Comparison of ENCODE assay signal across 1 cellular context in the genomic region with DNA sequence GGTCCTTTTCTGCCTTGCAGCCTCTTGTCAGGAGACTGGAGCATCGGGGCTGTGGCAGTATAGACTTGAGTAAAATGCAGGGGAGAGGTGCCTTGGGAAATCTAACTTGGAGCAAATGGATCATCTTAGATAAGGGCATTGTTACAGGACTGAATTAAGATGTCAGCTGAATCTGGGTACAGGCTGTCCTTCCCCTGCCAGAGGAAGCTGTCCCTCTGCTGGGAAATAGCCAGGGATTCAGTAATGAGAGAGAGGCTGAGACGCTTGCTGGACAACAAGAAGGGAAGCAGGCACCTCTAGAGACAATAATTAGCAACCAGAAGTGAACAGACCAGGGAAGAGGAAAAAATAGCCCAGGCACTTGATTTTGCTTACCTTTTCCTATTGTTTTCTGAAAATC.
A peak's percentile ranks its signal among the peaks of the same experiment; 100 is the strongest.
TF ChIP-seq lines count a peak whose summit lies in the region.

No MANE protein-coding gene starts in this region.

TF ChIP-seq in SK-N-SH, 30 proteins besides CTCF, POLR2A, EP300 and RAD21 (continued from another document):
- TF ChIP-seq, protein P1, sequence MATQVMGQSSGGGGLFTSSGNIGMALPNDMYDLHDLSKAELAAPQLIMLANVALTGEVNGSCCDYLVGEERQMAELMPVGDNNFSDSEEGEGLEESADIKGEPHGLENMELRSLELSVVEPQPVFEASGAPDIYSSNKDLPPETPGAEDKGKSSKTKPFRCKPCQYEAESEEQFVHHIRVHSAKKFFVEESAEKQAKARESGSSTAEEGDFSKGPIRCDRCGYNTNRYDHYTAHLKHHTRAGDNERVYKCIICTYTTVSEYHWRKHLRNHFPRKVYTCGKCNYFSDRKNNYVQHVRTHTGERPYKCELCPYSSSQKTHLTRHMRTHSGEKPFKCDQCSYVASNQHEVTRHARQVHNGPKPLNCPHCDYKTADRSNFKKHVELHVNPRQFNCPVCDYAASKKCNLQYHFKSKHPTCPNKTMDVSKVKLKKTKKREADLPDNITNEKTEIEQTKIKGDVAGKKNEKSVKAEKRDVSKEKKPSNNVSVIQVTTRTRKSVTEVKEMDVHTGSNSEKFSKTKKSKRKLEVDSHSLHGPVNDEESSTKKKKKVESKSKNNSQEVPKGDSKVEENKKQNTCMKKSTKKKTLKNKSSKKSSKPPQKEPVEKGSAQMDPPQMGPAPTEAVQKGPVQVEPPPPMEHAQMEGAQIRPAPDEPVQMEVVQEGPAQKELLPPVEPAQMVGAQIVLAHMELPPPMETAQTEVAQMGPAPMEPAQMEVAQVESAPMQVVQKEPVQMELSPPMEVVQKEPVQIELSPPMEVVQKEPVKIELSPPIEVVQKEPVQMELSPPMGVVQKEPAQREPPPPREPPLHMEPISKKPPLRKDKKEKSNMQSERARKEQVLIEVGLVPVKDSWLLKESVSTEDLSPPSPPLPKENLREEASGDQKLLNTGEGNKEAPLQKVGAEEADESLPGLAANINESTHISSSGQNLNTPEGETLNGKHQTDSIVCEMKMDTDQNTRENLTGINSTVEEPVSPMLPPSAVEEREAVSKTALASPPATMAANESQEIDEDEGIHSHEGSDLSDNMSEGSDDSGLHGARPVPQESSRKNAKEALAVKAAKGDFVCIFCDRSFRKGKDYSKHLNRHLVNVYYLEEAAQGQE (IDR thresholded peaks at IDR 0.05; ENCODE audit: low read depth, low read length) = no peak
- TF ChIP-seq ELF1 (IDR thresholded peaks at IDR 0.05) = no peak
- no peak for TF ChIP-seq NRF1 (IDR thresholded peaks at IDR 0.05; ENCODE audit: low read depth, low read length)
- no peak for TF ChIP-seq SIN3A (IDR thresholded peaks at IDR 0.05; ENCODE audit: borderline replicate concordance, low read depth, low read length)
- no peak for TF ChIP-seq POLR2AphosphoS5 (IDR thresholded peaks at IDR 0.05; ENCODE audit: low read depth, low read length)
- TF ChIP-seq MXI1 (IDR thresholded peaks at IDR 0.05; ENCODE audit: low read depth, low read length) = no peak
- no peak for TF ChIP-seq YY1 (IDR thresholded peaks at IDR 0.05; ENCODE audit: low read depth)
- TF ChIP-seq TAF1 (IDR thresholded peaks at IDR 0.05; ENCODE audit: borderline replicate concordance, low read depth, low read length) = no peak
- no peak for TF ChIP-seq JUND (IDR thresholded peaks at IDR 0.05)
- TF ChIP-seq RCOR1 (IDR thresholded peaks at IDR 0.05; ENCODE audit: low read length) = no peak
- 0 out of 2 replicates have a peak, but pooled peaks have one; percentile 42 for TF ChIP-seq FOXJ3 (CRISPR knock-in tag; IDR thresholded peaks at IDR 0.05)
- TF ChIP-seq, protein P2, sequence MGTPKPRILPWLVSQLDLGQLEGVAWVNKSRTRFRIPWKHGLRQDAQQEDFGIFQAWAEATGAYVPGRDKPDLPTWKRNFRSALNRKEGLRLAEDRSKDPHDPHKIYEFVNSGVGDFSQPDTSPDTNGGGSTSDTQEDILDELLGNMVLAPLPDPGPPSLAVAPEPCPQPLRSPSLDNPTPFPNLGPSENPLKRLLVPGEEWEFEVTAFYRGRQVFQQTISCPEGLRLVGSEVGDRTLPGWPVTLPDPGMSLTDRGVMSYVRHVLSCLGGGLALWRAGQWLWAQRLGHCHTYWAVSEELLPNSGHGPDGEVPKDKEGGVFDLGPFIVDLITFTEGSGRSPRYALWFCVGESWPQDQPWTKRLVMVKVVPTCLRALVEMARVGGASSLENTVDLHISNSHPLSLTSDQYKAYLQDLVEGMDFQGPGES (IDR thresholded peaks at IDR 0.05; ENCODE audit: low read depth, low read length) = no peak
- TF ChIP-seq GATA2 (CRISPR knock-in tag; IDR thresholded peaks at IDR 0.05) = peak; percentile 32; the same call in 1 of the 2 replicates
- TF ChIP-seq NFIC (IDR thresholded peaks at IDR 0.05; ENCODE audit: borderline replicate concordance) = no peak
- TF ChIP-seq, protein P3, sequence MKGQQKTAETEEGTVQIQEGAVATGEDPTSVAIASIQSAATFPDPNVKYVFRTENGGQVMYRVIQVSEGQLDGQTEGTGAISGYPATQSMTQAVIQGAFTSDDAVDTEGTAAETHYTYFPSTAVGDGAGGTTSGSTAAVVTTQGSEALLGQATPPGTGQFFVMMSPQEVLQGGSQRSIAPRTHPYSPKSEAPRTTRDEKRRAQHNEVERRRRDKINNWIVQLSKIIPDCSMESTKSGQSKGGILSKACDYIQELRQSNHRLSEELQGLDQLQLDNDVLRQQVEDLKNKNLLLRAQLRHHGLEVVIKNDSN (IDR thresholded peaks at IDR 0.05; ENCODE audit: borderline replicate concordance, low read depth) = no peak
